8 cellular contexts compared by ENCODE assay signal in genomic region chr1:38559180-38559874, GRCh38.
A peak's percentile ranks its signal among the peaks of the same experiment; 100 is the strongest.
DNase-seq lines count a peak whose midpoint lies in the region; ATAC-seq and TF ChIP-seq lines count a peak whose summit lies in the region.

No MANE protein-coding gene starts in this region.

- no peak for TF ChIP-seq CTCF in CD14-positive monocyte (IDR thresholded peaks at IDR 0.05)
- TF ChIP-seq CTCF in testis (IDR thresholded peaks at IDR 0.05): no peak

- no peak overlapping the region for H3K27ac ChIP-seq in testis

- H3K36me3 ChIP-seq in testis (ENCODE audit: low read depth, missing control alignments): no peaks in the 10 kb centered on the region

- peak overlapping the region; percentile 31 to 38 for H3K4me3 ChIP-seq in testis

- TF ChIP-seq POLR2A in testis (IDR thresholded peaks at IDR 0.05) (no peak), GM18505 (IDR thresholded peaks at IDR 0.05; ENCODE audit: borderline replicate concordance, extremely low read depth, insufficient read depth, insufficient read length) (no peak)

- intact Hi-C loops in CD14-positive monocyte (cut with micrococcal nuclease): no loop called here
- intact Hi-C loops in testis (cut with DNase I; ENCODE audit: low total_unique reads): no loop called here

- no peaks in the 10 kb centered on the region for H3K36me3 Mint-ChIP-seq in CD14-positive monocyte
- no peaks in the 10 kb centered on the region for H3K36me3 Mint-ChIP-seq in naive thymus-derived CD8-positive, alpha-beta T cell

- DNase-seq in CD14-positive monocyte (ENCODE audit: low spot score) (no peak), RPMI8226 (peak; percentile 69), testis (peak; percentile 42), OCI-M1 (lab: John Stamatoyannopoulos, UW) (no peak)
- peak; percentile 71 for DNase-seq in activated naive CD4-positive, alpha-beta T cell treated with anti-CD3 and anti-CD28 coated beads, Interleukin-2, amount 50 U/mL, for 16 hours
- DNase-seq in naive thymus-derived CD8-positive, alpha-beta T cell: peak; percentile 63 to 97 (median 92)

- no peaks in the 10 kb centered on the region for H3K9me3 ChIP-seq in testis

- peak overlapping the region; percentile 80 to 94 for H3K4me3 Mint-ChIP-seq in CD14-positive monocyte
- H3K4me3 Mint-ChIP-seq in naive thymus-derived CD8-positive, alpha-beta T cell: peak overlapping the region; percentile 41 to 83 (median 80)

- H3K4me1 Mint-ChIP-seq in CD14-positive monocyte: peaks cover 18% of the 10 kb centered on the region
- H3K4me1 Mint-ChIP-seq in naive thymus-derived CD8-positive, alpha-beta T cell: peaks cover 45 to 82% (median 68%) of the 10 kb centered on the region in 4 donors

- peaks cover 0 to 14% (median 12%) of the 10 kb centered on the region in 3 donors for H3K27me3 Mint-ChIP-seq in CD14-positive monocyte (ENCODE audit: low read depth in 3 of 3)
- H3K27me3 Mint-ChIP-seq in naive thymus-derived CD8-positive, alpha-beta T cell: peaks cover 14 to 31% (median 23%) of the 10 kb centered on the region in 5 donors

- peaks cover 0 to 1% (median 0%) of the 10 kb centered on the region in 7 donors for H3K9me3 Mint-ChIP-seq in CD14-positive monocyte
- no peaks in the 10 kb centered on the region for H3K9me3 Mint-ChIP-seq in naive thymus-derived CD8-positive, alpha-beta T cell

- no peaks in the 10 kb centered on the region for H3K27me3 ChIP-seq in testis

- POLR2A ChIA-PET in naive thymus-derived CD8-positive, alpha-beta T cell (lab: Charles Lee): interaction anchor here (0.5 to 1.5 kb wide), 4 partner anchors 9 to 147 kb away, joined by 3 to 5 read pairs (median 4); no protein-coding TSS in a partner anchor

- peak overlapping the region in 1 of 7 donors; percentile 30 for H3K27ac Mint-ChIP-seq in CD14-positive monocyte
- peak overlapping the region; percentile 79 to 97 (median 92) for H3K27ac Mint-ChIP-seq in naive thymus-derived CD8-positive, alpha-beta T cell

- 10 to 11% methylated on average over 31 to 39 of the region's 39 CpGs for WGBS in testis, 2 donors

- peaks cover 14% of the 10 kb centered on the region for H3K4me1 ChIP-seq in testis

- ATAC-seq in GM21723 (IDR thresholded peaks at IDR 0.05; ENCODE audit: unreplicated experiment) (peak; percentile 66), GM18505 (IDR thresholded peaks at IDR 0.05; ENCODE audit: unreplicated experiment) (no peak)
- ATAC-seq in naive thymus-derived CD8-positive, alpha-beta T cell: peak; percentile 91 to 93

Comparison
In these comparisons a context has a peak if more than half of its experiments do, and no peak if none do; other contexts are left out.
1. DNase-seq: peak in RPMI8226 (single experiment), activated naive CD4-positive, alpha-beta T cell treated with anti-CD3 and anti-CD28 coated beads, Interleukin-2, amount 50 U/mL, for 16 hours (single experiment), naive thymus-derived CD8-positive, alpha-beta T cell (10 of 10) and testis (single experiment); none in CD14-positive monocyte (single experiment) and OCI-M1 (single experiment).